ENCODE assay signal across 8 cellular contexts in genomic region chr6:109073344-109074235, GRCh38. TPM values are rescaled to one million over a fixed set of nuclear protein-coding genes. Genes with fewer than 3 reads are reported as not detected.
DNase-seq lines count a peak whose midpoint lies in the region; ATAC-seq and TF ChIP-seq lines count a peak whose summit lies in the region.

No MANE protein-coding gene starts in this region.

- H3K4me1 Mint-ChIP-seq in activated T-helper 1 cell treated with anti-CD3 and anti-CD28 coated beads, Interleukin-12 subunit alpha, Interleukin-12 subunit beta, Interleukin-2, Interleukin-4 antibody, amounts not matched to agents 30 ng/mL and 10 ng/mL and 1 ng/mL, durations not matched to agents 14 hours and 24 hours and 36 hours (ENCODE audit: low read depth): peaks cover 21% of the 10 kb centered on the region

- H3K36me3 Mint-ChIP-seq in activated T-helper 1 cell treated with anti-CD3 and anti-CD28 coated beads, Interleukin-12 subunit alpha, Interleukin-12 subunit beta, Interleukin-2, Interleukin-4 antibody, amounts not matched to agents 30 ng/mL and 10 ng/mL and 1 ng/mL, durations not matched to agents 14 hours and 24 hours and 36 hours (ENCODE audit: low read depth): peaks cover 1% of the 10 kb centered on the region

- no peak overlapping the region for H3K4me3 Mint-ChIP-seq in activated T-helper 1 cell treated with anti-CD3 and anti-CD28 coated beads, Interleukin-12 subunit alpha, Interleukin-12 subunit beta, Interleukin-2, Interleukin-4 antibody, amounts not matched to agents 30 ng/mL and 10 ng/mL and 1 ng/mL, durations not matched to agents 14 hours and 24 hours and 36 hours

- TF ChIP-seq POLR2A in GM18505 (IDR thresholded peaks at IDR 0.05; ENCODE audit: borderline replicate concordance, extremely low read depth, insufficient read depth, insufficient read length): no peak

- no peak overlapping the region for H3K14ac ChIP-seq in trophoblast cell (ENCODE audit: low read length)

- no peak overlapping the region for H3K9ac ChIP-seq in trophoblast cell (ENCODE audit: low read length)

- no peaks in the 10 kb centered on the region for H3K9me3 ChIP-seq in trophoblast cell (ENCODE audit: insufficient read depth, low read depth, low read length)

- no peaks in the 10 kb centered on the region for H3K36me3 ChIP-seq in trophoblast cell (ENCODE audit: control insufficient read depth in 1 of 2, insufficient read depth in 2 of 2, low read length in 2 of 2)

- no peak overlapping the region for H3K4me2 ChIP-seq in trophoblast cell (ENCODE audit: low read length)

- H2BK5ac ChIP-seq in trophoblast cell (ENCODE audit: low read depth, low read length, poor library complexity): no peak overlapping the region

- H3K9me3 Mint-ChIP-seq in activated T-helper 1 cell treated with anti-CD3 and anti-CD28 coated beads, Interleukin-12 subunit alpha, Interleukin-12 subunit beta, Interleukin-2, Interleukin-4 antibody, amounts not matched to agents 30 ng/mL and 10 ng/mL and 1 ng/mL, durations not matched to agents 14 hours and 24 hours and 36 hours: no peaks in the 10 kb centered on the region

- H3K27me3 Mint-ChIP-seq in activated T-helper 1 cell treated with anti-CD3 and anti-CD28 coated beads, Interleukin-12 subunit alpha, Interleukin-12 subunit beta, Interleukin-2, Interleukin-4 antibody, amounts not matched to agents 30 ng/mL and 10 ng/mL and 1 ng/mL, durations not matched to agents 14 hours and 24 hours and 36 hours (ENCODE audit: insufficient read depth): peaks cover 13% of the 10 kb centered on the region

- H2BK120ac ChIP-seq in trophoblast cell (ENCODE audit: insufficient read depth, low read length, poor library complexity): no peak overlapping the region

- no peak overlapping the region for H3K4ac ChIP-seq in trophoblast cell (ENCODE audit: low read depth, low read length)

- ATAC-seq in GM18505 (IDR thresholded peaks at IDR 0.05; ENCODE audit: unreplicated experiment) (no peak), HG03139 (IDR thresholded peaks at IDR 0.05; ENCODE audit: unreplicated experiment) (no peak)

- H3K27ac ChIP-seq in HL-60 (replicated peaks) (no peak overlapping the region), trophoblast cell (ENCODE audit: low read depth, low read length) (no peak overlapping the region)

- TF ChIP-seq CTCF in HL-60 (IDR thresholded peaks at IDR 0.05; ENCODE audit: insufficient read depth, low read length): no peak

- no peak overlapping the region for H2BK12ac ChIP-seq in trophoblast cell (ENCODE audit: low read length)

- H3K27ac Mint-ChIP-seq in activated T-helper 1 cell treated with anti-CD3 and anti-CD28 coated beads, Interleukin-12 subunit alpha, Interleukin-12 subunit beta, Interleukin-2, Interleukin-4 antibody, amounts not matched to agents 30 ng/mL and 10 ng/mL and 1 ng/mL, durations not matched to agents 14 hours and 24 hours and 36 hours: no peak overlapping the region

- H3K23ac ChIP-seq in trophoblast cell (ENCODE audit: low read length): no peak overlapping the region

- WGBS in trophoblast cell (ENCODE audit: extremely low coverage, insufficient coverage, insufficient read length): no CpG with 5 or more reads among the region's 7 CpGs

- H3K4me1 ChIP-seq in trophoblast cell (ENCODE audit: control insufficient read depth in 1 of 2, insufficient read depth in 2 of 2, low read length in 2 of 2): peaks cover 2 to 4% of the 10 kb centered on the region in 2 experiments

- no peaks in the 10 kb centered on the region for H3K79me1 ChIP-seq in trophoblast cell (ENCODE audit: low read length)

- DNase-seq in Caki2 (ENCODE audit: low read depth): peak; percentile 48
- peak; percentile 52 to 67 for DNase-seq in HL-60 (ENCODE audit: low read depth in 1 of 2, low spot score in 1 of 2)
- DNase-seq in NOMO-1 (lab: John Stamatoyannopoulos, UW; ENCODE audit: unreplicated experiment in 2 of 2): peak; percentile 58 to 74
- peak; percentile 31 for DNase-seq in activated T-helper 1 cell treated with anti-CD3 and anti-CD28 coated beads, Interleukin-12 subunit alpha, Interleukin-12 subunit beta, Interleukin-2, Interleukin-4 antibody, amounts not matched to agents 30 ng/mL and 10 ng/mL and 1 ng/mL, durations not matched to agents 14 hours and 24 hours and 36 hours (ENCODE audit: low spot score)
- peak; percentile 85 for DNase-seq in foreskin melanocyte
- peak; percentile 47 to 93 for DNase-seq in trophoblast cell

- H4K12ac ChIP-seq in trophoblast cell (ENCODE audit: low read depth, low read length): no peak overlapping the region

- H2AK5ac ChIP-seq in trophoblast cell (ENCODE audit: low read length): no peak overlapping the region

- H3K4me3 ChIP-seq in HL-60 (replicated peaks; ENCODE audit: insufficient read depth, low read length): no peak overlapping the region
- no peak overlapping the region for H3K4me3 ChIP-seq in trophoblast cell (ENCODE audit: low read depth, low read length)

- H3K79me2 ChIP-seq in trophoblast cell (ENCODE audit: control insufficient read depth, insufficient read depth, low read length, poor library complexity): no peaks in the 10 kb centered on the region

- no peak overlapping the region for H2AFZ ChIP-seq in trophoblast cell (ENCODE audit: insufficient read depth, low read length, poor library complexity)

- H3K18ac ChIP-seq in trophoblast cell (ENCODE audit: low read length): no peak overlapping the region

- no peak overlapping the region for H4K91ac ChIP-seq in trophoblast cell (ENCODE audit: low read depth, low read length)

- H4K8ac ChIP-seq in trophoblast cell (ENCODE audit: low read depth, low read length): no peak overlapping the region

- H3K27me3 ChIP-seq in HL-60 (ENCODE audit: insufficient read depth, poor library complexity, severe bottlenecking): no peaks in the 10 kb centered on the region
- no peaks in the 10 kb centered on the region for H3K27me3 ChIP-seq in trophoblast cell (ENCODE audit: insufficient read depth, low read length)

- in situ Hi-C loops in Caki2 (cut with HindIII; ENCODE audit: low pct_unique_long_range_greater_than_20kb, low sequenced_read_pairs): no loop called here

- intact Hi-C loops in activated T-helper 1 cell treated with anti-CD3 and anti-CD28 coated beads, Interleukin-12 subunit alpha, Interleukin-12 subunit beta, Interleukin-2, Interleukin-4 antibody, amounts not matched to agents 30 ng/mL and 10 ng/mL and 1 ng/mL, durations not matched to agents 14 hours and 24 hours and 36 hours (cut with micrococcal nuclease): loop anchor here (1.0 to 2.0 kb wide), 10 partner anchors 21 to 531 kb away; partner anchors contain the start of genes CEP57L1 and SESN1

RNA-seq across cellular contexts. Expression of gene SESN1, which starts 21.1 kb away (rescaled TPM):
- total RNA-seq in Caki2 (2014; rRNA removed; shearing (Covaris generic); ENCODE audit: low replicate concordance): 11.0 and 14.9 TPM in 2 replicates
- total RNA-seq in activated T-helper 1 cell treated with anti-CD3 and anti-CD28 coated beads, Interleukin-12 subunit alpha, Interleukin-12 subunit beta, Interleukin-2, Interleukin-4 antibody, amounts not matched to agents 30 ng/mL and 10 ng/mL and 1 ng/mL, durations not matched to agents 14 hours and 24 hours and 36 hours: 13.2 and 13.6 TPM in 2 replicates
- polyA plus RNA-seq in trophoblast cell (2013): 20.3 and 21.5 TPM in 2 replicates

RNA-seq across cellular contexts. Expression of gene CEP57L1, which starts 21.7 kb away (rescaled TPM):
- 11.3 and 18.2 TPM in 2 replicates for total RNA-seq in Caki2 (2014; rRNA removed; shearing (Covaris generic); ENCODE audit: low replicate concordance)
- total RNA-seq in activated T-helper 1 cell treated with anti-CD3 and anti-CD28 coated beads, Interleukin-12 subunit alpha, Interleukin-12 subunit beta, Interleukin-2, Interleukin-4 antibody, amounts not matched to agents 30 ng/mL and 10 ng/mL and 1 ng/mL, durations not matched to agents 14 hours and 24 hours and 36 hours: 13.5 and 16.3 TPM in 2 replicates
- 18.2 and 18.9 TPM in 2 replicates for polyA plus RNA-seq in trophoblast cell (2013)

Comparison
In these comparisons a context has a peak if more than half of its experiments do, and no peak if none do; other contexts are left out.
1. DNase-seq: peak in every context shown above with its lines; median percentile 85 in foreskin melanocyte; 70 in trophoblast cell; 66 in NOMO-1; 60 in HL-60; 48 in Caki2; 31 in activated T-helper 1 cell treated with anti-CD3 and anti-CD28 coated beads, Interleukin-12 subunit alpha, Interleukin-12 subunit beta, Interleukin-2, Interleukin-4 antibody, amounts not matched to agents 30 ng/mL and 10 ng/mL and 1 ng/mL, durations not matched to agents 14 hours and 24 hours and 36 hours.